Comparison of ENCODE assay signal across 10 cellular contexts in genomic region chr2:159895258-159896209, GRCh38. TPM values are rescaled to one million over a fixed set of nuclear protein-coding genes. Genes with fewer than 3 reads are reported as not detected.
DNase-seq lines count a peak whose midpoint lies in the region; ATAC-seq and TF ChIP-seq lines count a peak whose summit lies in the region.
"Had no signal": no experiment of that assay in that cellular context is flagged by ENCODE, and none has a peak within 500 bp of the region (broad histone marks: within the 10 kb centered on the region; RNA-seq: fewer than 3 reads in every experiment).

No MANE protein-coding gene starts in this region.

- H3K4me1 ChIP-seq in right atrium auricular region: no peaks in the 10 kb centered on the region

- no peaks in the 10 kb centered on the region for H3K36me3 Mint-ChIP-seq in HFFc6 (ENCODE audit: low read depth)

- no peak for TF ChIP-seq CTCF in dorsolateral prefrontal cortex (IDR thresholded peaks at IDR 0.05 in 54 of 56, conservative IDR thresholded peaks at IDR 0.05 in 2 of 56; ENCODE audit: low read depth in 1 of 56, partially characterized antibody in 56 of 56)
- TF ChIP-seq CTCF in HFFc6 (IDR thresholded peaks at IDR 0.05): no peak
- TF ChIP-seq CTCF in right atrium auricular region (IDR thresholded peaks at IDR 0.05): no peak

- no peaks in the 10 kb centered on the region for H3K36me3 ChIP-seq in right atrium auricular region

- H3K27ac ChIP-seq in dorsolateral prefrontal cortex: no peak overlapping the region
- H3K27ac ChIP-seq in right atrium auricular region: no peak overlapping the region

- H3K27ac Mint-ChIP-seq in HFFc6: no peak overlapping the region

- H3K9me3 ChIP-seq in right atrium auricular region: no peaks in the 10 kb centered on the region

- peaks cover 12% of the 10 kb centered on the region for H3K4me1 Mint-ChIP-seq in HFFc6 (ENCODE audit: low read depth)

- intact Hi-C loops in dorsolateral prefrontal cortex (cut with DNase I): no loop called here

- DNase-seq in NCI-H2107 treated with DMSO at 0.1 percent for 48 hours (lab: John Stamatoyannopoulos, UW; ENCODE audit: unreplicated experiment) (peak; percentile 17), NCI-H2107 (lab: John Stamatoyannopoulos, UW) (no peak), iris pigment epithelial cell (ENCODE audit: low read depth) (peak; percentile 22), dorsolateral prefrontal cortex (no peak), HFFc6 (no peak), right atrium auricular region (ENCODE audit: low spot score) (no peak)
- DNase-seq: erythroblast had no signal

- no peak overlapping the region for H3K4me3 Mint-ChIP-seq in HFFc6

- ATAC-seq in GM21367 (IDR thresholded peaks at IDR 0.05; ENCODE audit: unreplicated experiment): peak; percentile 43
- peak; percentile 62 for ATAC-seq in HG03378 (IDR thresholded peaks at IDR 0.05; ENCODE audit: unreplicated experiment)

- H3K27me3 Mint-ChIP-seq in HFFc6 (ENCODE audit: insufficient read depth): peaks cover 5% of the 10 kb centered on the region

- no peaks in the 10 kb centered on the region for H3K9me3 Mint-ChIP-seq in HFFc6

- H3K27me3 ChIP-seq in dorsolateral prefrontal cortex (peaks cover 0 to 7% (median 0%) of the 10 kb centered on the region in 45 donors), right atrium auricular region (no peaks in the 10 kb centered on the region)

- H3K4me3 ChIP-seq in dorsolateral prefrontal cortex: no peak overlapping the region
- no peak overlapping the region for H3K4me3 ChIP-seq in right atrium auricular region

RNA-seq across cellular contexts. Expression of gene LY75, which starts 9.0 kb away (rescaled TPM):
- 1 to 10 TPM in 102 of 120 experiments, under 1 TPM in 17, not detected in 1; 0.41 to 4.8 (median 1.8) TPM for total RNA-seq in dorsolateral prefrontal cortex
- total RNA-seq in HFFc6 (2021; fragmentation: NEBNext Ultra II Directional; extraction: Animal tissue kit (Norgen Biotek cat#: 25700)): not detected
- total RNA-seq in right atrium auricular region: 1 to 10 TPM in 1 of 2 donors, under 1 TPM in 1; 0.70 to 1.2 TPM
- total RNA-seq: A172 had no signal

Comparison
In these comparisons a context has a peak if more than half of its experiments do, and no peak if none do; other contexts are left out.
1. DNase-seq: peak in NCI-H2107 treated with DMSO at 0.1 percent for 48 hours (single experiment) and iris pigment epithelial cell (single experiment); none in NCI-H2107 (single experiment), dorsolateral prefrontal cortex (0 of 10), HFFc6 (single experiment) and right atrium auricular region (single experiment).